Comparison of ENCODE assay signal across 12 cellular contexts in the genomic region with DNA sequence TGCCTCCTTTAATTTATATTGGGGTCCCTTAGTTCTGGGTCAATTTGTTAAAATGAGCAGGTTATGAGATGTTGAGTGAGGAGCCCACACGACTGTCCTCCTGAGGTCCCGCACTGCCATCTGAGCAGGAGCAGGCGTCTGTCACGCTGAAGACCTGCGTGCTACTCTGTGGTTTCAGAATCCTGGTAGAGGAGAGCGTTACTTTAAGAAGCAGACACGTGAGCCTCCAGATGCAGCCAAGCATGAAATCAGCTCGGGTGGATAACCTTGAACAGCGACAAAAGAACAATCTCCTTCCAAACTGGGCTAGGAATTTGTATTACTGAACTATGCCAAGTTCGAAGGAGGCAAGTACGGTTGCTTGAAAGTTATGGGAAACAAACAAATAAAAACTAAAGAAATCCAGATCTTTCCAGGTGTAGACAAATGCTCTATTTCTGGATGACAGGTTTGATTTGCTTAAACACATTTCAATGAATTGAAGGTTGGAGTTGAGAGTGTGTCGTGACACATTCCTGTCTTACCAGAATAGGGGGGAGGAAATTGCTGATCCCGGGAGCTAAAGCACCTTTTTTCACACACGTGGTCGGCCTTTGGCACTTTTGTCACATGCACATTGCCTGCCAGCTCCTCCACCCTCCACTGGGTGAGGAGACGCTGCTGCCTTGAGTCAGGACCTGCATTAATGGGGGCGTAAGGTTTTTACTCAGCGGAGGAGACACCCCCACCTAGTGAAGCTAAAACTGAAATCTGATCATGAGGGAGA.
A peak's percentile ranks its signal among the peaks of the same experiment; 100 is the strongest.
DNase-seq lines count a peak whose midpoint lies in the region; ATAC-seq, FAIRE-seq and TF ChIP-seq lines count a peak whose summit lies in the region.
"Had no signal": no experiment of that assay in that cellular context is flagged by ENCODE, and none has a peak within 500 bp of the region (broad histone marks: within the 10 kb centered on the region; RNA-seq: fewer than 3 reads in every experiment).

No MANE protein-coding gene starts in this region.

- H3K14ac ChIP-seq in mesenchymal stem cell (ENCODE audit: low read length in 2 of 2) = no peak overlapping the region

- H3K9me3 ChIP-seq in cardiac muscle cell (ENCODE audit: low read depth) (no peaks in the 10 kb centered on the region), mesenchymal stem cell (ENCODE audit: control insufficient read depth, low read length) (no peaks in the 10 kb centered on the region)
- H3K9me3 ChIP-seq: transverse colon had no signal

- no peak for ATAC-seq in GM18502 (IDR thresholded peaks at IDR 0.05; ENCODE audit: poor library complexity, unreplicated experiment)
- ATAC-seq: activated naive CD8-positive, alpha-beta T cell treated with anti-CD3 and anti-CD28 coated beads, Interleukin-2, amount 50 U/mL, for 24 hours had no signal

- H2BK15ac ChIP-seq in mesenchymal stem cell (ENCODE audit: low read depth, poor library complexity, severe bottlenecking) = no peak overlapping the region

- no peak for FAIRE-seq in bronchial epithelial cell (lab: Jason Lieb, UNC)

- H3K4me1 ChIP-seq in cardiac muscle cell (ENCODE audit: low read depth) (peaks cover 12% of the 10 kb centered on the region), mesenchymal stem cell (ENCODE audit: control insufficient read depth, insufficient read depth, low read depth, low read length) (peaks cover 4% of the 10 kb centered on the region)
- H3K4me1 ChIP-seq: transverse colon had no signal

- H2AFZ ChIP-seq in mesenchymal stem cell (ENCODE audit: low read depth, low read length) = no peak overlapping the region

- peak overlapping the region; percentile 29 for H3K9ac ChIP-seq in mesenchymal stem cell (ENCODE audit: low read length)

- TF ChIP-seq CTCF in cardiac muscle cell (IDR thresholded peaks at IDR 0.05; ENCODE audit: low read depth, low read length) (no peak), bronchial epithelial cell (IDR thresholded peaks at IDR 0.05; ENCODE audit: insufficient read depth, low read length, severe bottlenecking) (no peak)

- no peaks in the 10 kb centered on the region for H3K27me3 ChIP-seq in cardiac muscle cell
- no peaks in the 10 kb centered on the region for H3K27me3 ChIP-seq in bronchial epithelial cell (ENCODE audit: control insufficient read depth, insufficient read depth, low read length)
- no peaks in the 10 kb centered on the region for H3K27me3 ChIP-seq in mesenchymal stem cell (ENCODE audit: control insufficient read depth in 1 of 2, insufficient read depth in 1 of 2, low read length in 2 of 2)
- H3K27me3 ChIP-seq: transverse colon had no signal

- H3K23ac ChIP-seq in mesenchymal stem cell (ENCODE audit: low read length in 2 of 2) = no peak overlapping the region

- H2BK120ac ChIP-seq in mesenchymal stem cell (ENCODE audit: low read depth, low read length) = no peak overlapping the region

- DNase-seq in cardiac muscle cell (ENCODE audit: low read depth in 1 of 2, low spot score in 1 of 2) = peak; percentile 10 to 20
- no peak for DNase-seq in cardiac septum (ENCODE audit: low spot score)
- DNase-seq in bronchial epithelial cell (ENCODE audit: low read depth) = no peak
- peak; percentile 22 for DNase-seq in mesenchymal stem cell
- no peak for DNase-seq in NCI-H2081 treated with DMSO at 0.1 percent for 48 hours (lab: John Stamatoyannopoulos, UW)
- no peak for DNase-seq in stimulated activated CD4-positive, alpha-beta T cell treated with anti-CD3 and anti-CD28 coated beads, Interleukin-4, amount 100 ng/mL, for 24 hours
- DNase-seq in EL = no peak
- DNase-seq: activated naive CD8-positive, alpha-beta T cell treated with anti-CD3 and anti-CD28 coated beads, Interleukin-2, amount 50 U/mL, for 24 hours; immature natural killer cell; NCI-H446 treated with DMSO at 0.1 percent for 48 hours; transverse colon had no signal

- intact Hi-C loops in cardiac septum (cut with DNase I) = no loop called here

- no peak overlapping the region for H3K4me2 ChIP-seq in mesenchymal stem cell (ENCODE audit: low read length, poor library complexity, severe bottlenecking)

- H4K8ac ChIP-seq in mesenchymal stem cell (ENCODE audit: low read length) = no peak overlapping the region

- H3K4ac ChIP-seq in mesenchymal stem cell (ENCODE audit: low read depth in 1 of 2, low read length in 2 of 2) = no peak overlapping the region

- no peaks in the 10 kb centered on the region for H3K79me1 ChIP-seq in mesenchymal stem cell (replicated peaks; ENCODE audit: low read length, poor library complexity, severe bottlenecking)

- WGBS in mesenchymal stem cell = 77% methylated on average over 14 of the region's 18 CpGs

- no peak overlapping the region for H4K91ac ChIP-seq in mesenchymal stem cell (ENCODE audit: low read length)

- H2AK5ac ChIP-seq in mesenchymal stem cell (ENCODE audit: low read length, severe bottlenecking) = no peak overlapping the region

- H2BK5ac ChIP-seq in mesenchymal stem cell (ENCODE audit: low read depth, low read length, poor library complexity, severe bottlenecking) = no peak overlapping the region

- no peak overlapping the region for H3K18ac ChIP-seq in mesenchymal stem cell (ENCODE audit: low read depth in 1 of 2, low read length in 2 of 2)

- no peak overlapping the region for H3K4me3 ChIP-seq in cardiac muscle cell
- peak overlapping the region; percentile 0 for H3K4me3 ChIP-seq in bronchial epithelial cell (ENCODE audit: low read depth, low read length)
- peak overlapping the region in 1 of 2 experiments; percentile 54 for H3K4me3 ChIP-seq in mesenchymal stem cell (ENCODE audit: insufficient read depth in 1 of 2, low read depth in 1 of 2, low read length in 2 of 2)
- H3K4me3 ChIP-seq: transverse colon had no signal

- H3K27ac ChIP-seq in cardiac muscle cell (no peak overlapping the region), mesenchymal stem cell (ENCODE audit: low read length, poor library complexity, severe bottlenecking) (no peak overlapping the region)
- H3K27ac ChIP-seq: transverse colon had no signal

- no peak overlapping the region for H2BK12ac ChIP-seq in mesenchymal stem cell (ENCODE audit: low read length in 2 of 2)

- H3K36me3 ChIP-seq in cardiac muscle cell = no peaks in the 10 kb centered on the region
- no peaks in the 10 kb centered on the region for H3K36me3 ChIP-seq in bronchial epithelial cell (ENCODE audit: control insufficient read depth, insufficient read depth, low read length)
- H3K36me3 ChIP-seq in mesenchymal stem cell (ENCODE audit: control insufficient read depth in 1 of 2, insufficient read depth in 2 of 2, low read depth in 1 of 2, low read length in 2 of 2) = no peaks in the 10 kb centered on the region
- H3K36me3 ChIP-seq: transverse colon had no signal

Comparison
In these comparisons a context has a peak if more than half of its experiments do, and no peak if none do; other contexts are left out.
1. DNase-seq: peak in cardiac muscle cell (2 of 2) and mesenchymal stem cell (single experiment); none in cardiac septum (single experiment), bronchial epithelial cell (single experiment), NCI-H2081 treated with DMSO at 0.1 percent for 48 hours (single experiment), stimulated activated CD4-positive, alpha-beta T cell treated with anti-CD3 and anti-CD28 coated beads, Interleukin-4, amount 100 ng/mL, for 24 hours (single experiment) and EL (single experiment).